8 cellular contexts compared by ENCODE assay signal in genomic region chr3:50616770-50617095, GRCh38. TPM values are rescaled to one million over a fixed set of nuclear protein-coding genes. Genes with fewer than 3 reads are reported as not detected.
DNase-seq lines count a peak whose midpoint lies in the region; ATAC-seq and TF ChIP-seq lines count a peak whose summit lies in the region.

No MANE protein-coding gene starts in this region.

- peaks cover 4% of the 10 kb centered on the region; the same call in 1 of the 2 replicates for H3K9me3 ChIP-seq in AG04450 (ENCODE audit: control insufficient read depth, insufficient read depth, low read length)

- H3K36me3 Mint-ChIP-seq in central memory CD8-positive, alpha-beta T cell (ENCODE audit: insufficient read depth) = peaks cover 19% of the 10 kb centered on the region

- POLR2A ChIA-PET in AG04450 (lab: Yijun Ruan, JAX) = interaction anchor here (0.6 to 1.9 kb wide), 5 partner anchors 19 to 768 kb away, joined by 3 to 4 read pairs (median 3); partner anchors contain the start of genes HEMK1 and MANF

- H3K9me3 Mint-ChIP-seq in central memory CD8-positive, alpha-beta T cell = no peaks in the 10 kb centered on the region

- no peaks in the 10 kb centered on the region for H3K27me3 ChIP-seq in AG04450 (ENCODE audit: control insufficient read depth, insufficient read depth, low read length)

- TF ChIP-seq CTCF in AG04450 (IDR thresholded peaks at IDR 0.05; ENCODE audit: low read depth, low read length) = no peak

- peak overlapping the region; percentile 86 for H3K27ac Mint-ChIP-seq in central memory CD8-positive, alpha-beta T cell (ENCODE audit: low read depth)

- H3K4me1 Mint-ChIP-seq in central memory CD8-positive, alpha-beta T cell = peaks cover 65% of the 10 kb centered on the region

- peak; percentile 60 for DNase-seq in AG04450 (ENCODE audit: low read depth, low spot score)
- peak; percentile 49 to 86 for DNase-seq in NCI-H446 (lab: John Stamatoyannopoulos, UW)
- peak; percentile 90 for DNase-seq in activated CD4-positive, CD25-positive, alpha-beta regulatory T cell treated with anti-CD3 and anti-CD28 coated beads, Interleukin-2, amount 50 U/mL, for 16 hours (ENCODE audit: low read depth, low spot score)
- peak; percentile 94 for DNase-seq in central memory CD8-positive, alpha-beta T cell (ENCODE audit: low spot score in 2 of 2)
- peak; percentile 74 for DNase-seq in kidney glomerular epithelial cell (lab: John Stamatoyannopoulos, UW)
- peak; percentile 89 to 95 for DNase-seq in stimulated activated CD4-positive, alpha-beta T cell treated with anti-CD3 and anti-CD28 coated beads, Interleukin-15, amount 100 ng/mL, for 48 hours (ENCODE audit: low read depth in 2 of 2)

- peak overlapping the region; percentile 92 for H3K4me3 Mint-ChIP-seq in central memory CD8-positive, alpha-beta T cell

- peak; percentile 51 for ATAC-seq in GM18870 (IDR thresholded peaks at IDR 0.05; ENCODE audit: unreplicated experiment)
- ATAC-seq in HG03097 (IDR thresholded peaks at IDR 0.05; ENCODE audit: low FRiP score, unreplicated experiment) = peak; percentile 57
- peak; percentile 65 for ATAC-seq in central memory CD8-positive, alpha-beta T cell (replicated peaks; ENCODE audit: extremely low read depth, poor library complexity, severe bottlenecking)

- H3K27me3 Mint-ChIP-seq in central memory CD8-positive, alpha-beta T cell = no peaks in the 10 kb centered on the region

- no peak overlapping the region for H3K27ac ChIP-seq in AG04450 (ENCODE audit: low read depth, low read length)

- peak overlapping the region; percentile 72 for H3K4me3 ChIP-seq in AG04450 (ENCODE audit: low read depth, low read length)

- CTCF ChIA-PET in AG04450 (lab: Charles Lee) = interaction anchor here (0.6 to 12.3 kb wide), 28 partner anchors 11 to 1065 kb away, joined by 3 to 436 read pairs (median 8); partner anchors contain the start of genes C3orf18, HEMK1 and MANF

RNA-seq across cellular contexts. Expression of gene MAPKAPK3, which starts 0.2 kb away (rescaled TPM):
- polyA plus RNA-seq in AG04450 (2011; rRNA removed) = 35.7 and 42.3 TPM in 2 replicates
- 32.2 and 38.3 TPM in 2 replicates for polyA minus RNA-seq in AG04450 (2011; rRNA and poly(A)+ RNA removed)

RNA-seq across cellular contexts. Expression of gene CISH, which starts 5.2 kb away (rescaled TPM):
- polyA plus RNA-seq in AG04450 (2011; rRNA removed) = 2.4 and 4.1 TPM in 2 replicates
- 6.1 and 6.2 TPM in 2 replicates for polyA minus RNA-seq in AG04450 (2011; rRNA and poly(A)+ RNA removed)

RNA-seq across cellular contexts. Expression of gene HEMK1, which starts 47.4 kb away (rescaled TPM):
- polyA plus RNA-seq in AG04450 (2011; rRNA removed) = 12.1 and 15.5 TPM in 2 replicates
- polyA minus RNA-seq in AG04450 (2011; rRNA and poly(A)+ RNA removed) = 14.6 and 17.3 TPM in 2 replicates

RNA-seq across cellular contexts. Expression of gene C3orf18, which starts 49.2 kb away (rescaled TPM):
- polyA plus RNA-seq in AG04450 (2011; rRNA removed) = 10.0 and 11.7 TPM in 2 replicates
- 10.3 and 11.9 TPM in 2 replicates for polyA minus RNA-seq in AG04450 (2011; rRNA and poly(A)+ RNA removed)

RNA-seq across cellular contexts. Expression of gene DOCK3, which starts 58.0 kb away (rescaled TPM):
- 0.07 and 0.10 TPM in 2 replicates for polyA plus RNA-seq in AG04450 (2011; rRNA removed)
- 0.13 and 0.18 TPM in 2 replicates for polyA minus RNA-seq in AG04450 (2011; rRNA and poly(A)+ RNA removed)
